ENCODE assay signal across 19 cellular contexts in genomic region chr1:98523256-98523655, GRCh38.
"Had no signal": no experiment of that assay in that cellular context is flagged by ENCODE, and none has a peak within 500 bp of the region (broad histone marks: within the 10 kb centered on the region; RNA-seq: fewer than 3 reads in every experiment).

No MANE protein-coding gene starts in this region.

- H3K4me1 Mint-ChIP-seq: mesothelial cell of epicardium; naive thymus-derived CD8-positive, alpha-beta T cell; neural crest cell had no signal

- DNase-seq: activated CD4-positive, alpha-beta T cell treated with anti-CD3 and anti-CD28 coated beads for 48 hours; activated CD4-positive, alpha-beta T cell treated with anti-CD3 and anti-CD28 coated beads, Interleukin-2, amount 50 U/mL, for 48 hours; activated CD8-positive, alpha-beta memory T cell treated with anti-CD3 and anti-CD28 coated beads for 24 hours; activated effector memory CD4-positive, alpha-beta T cell treated with Interleukin-2 at 50 U/mL for 16 hours; activated naive CD4-positive, alpha-beta T cell treated with Interleukin-2 at 50 U/mL for 16 hours; aorta; colonic mucosa; effector CD8-positive, alpha-beta T cell; esophagus squamous epithelium; glutamatergic neuron; left colon; naive thymus-derived CD8-positive, alpha-beta T cell; stimulated activated naive CD4-positive, alpha-beta T cell; T-helper 9 cell; WERI-Rb-1 had no signal

- H3K27me3 Mint-ChIP-seq: activated naive CD8-positive, alpha-beta T cell; naive thymus-derived CD8-positive, alpha-beta T cell had no signal

- H3K4me3 Mint-ChIP-seq: activated naive CD8-positive, alpha-beta T cell; mesothelial cell of epicardium; naive thymus-derived CD8-positive, alpha-beta T cell; neural crest cell; T-helper 1 cell treated with Interleukin-12 subunit alpha and Interleukin-12 subunit beta and Interleukin-4 antibody, amounts not matched to agents 30 μg/mL and 1 μg/mL, for 36 hours had no signal

- H3K36me3 Mint-ChIP-seq: activated naive CD8-positive, alpha-beta T cell; mesothelial cell of epicardium had no signal

- H3K27ac Mint-ChIP-seq: activated naive CD8-positive, alpha-beta T cell; mesothelial cell of epicardium; naive thymus-derived CD8-positive, alpha-beta T cell; T-helper 1 cell treated with Interleukin-12 subunit alpha and Interleukin-12 subunit beta and Interleukin-4 antibody, amounts not matched to agents 30 μg/mL and 1 μg/mL, for 36 hours had no signal
